8 cellular contexts compared by ENCODE assay signal in genomic region chr1:96236156-96236739, GRCh38.
A peak's percentile ranks its signal among the peaks of the same experiment; 100 is the strongest.
DNase-seq lines count a peak whose midpoint lies in the region; ATAC-seq and TF ChIP-seq lines count a peak whose summit lies in the region.

No MANE protein-coding gene starts in this region.

- H3F3A ChIP-seq in PC-9 (ENCODE audit: insufficient read depth, low read depth) (no peaks in the 10 kb centered on the region), neural cell (ENCODE audit: insufficient read depth, low read length, poor library complexity, severe bottlenecking) (no peaks in the 10 kb centered on the region)

- H3K36me3 ChIP-seq in PC-9 (ENCODE audit: low read depth), result no peaks in the 10 kb centered on the region
- H3K36me3 ChIP-seq in neural cell (ENCODE audit: insufficient read depth, low read length), result no peaks in the 10 kb centered on the region

- peak; percentile 84 for TF ChIP-seq CTCF in PC-9 (conservative IDR thresholded peaks at IDR 0.05)
- TF ChIP-seq CTCF in endothelial cell (IDR thresholded peaks at IDR 0.05; ENCODE audit: unreplicated experiment), result peak; percentile 69
- TF ChIP-seq CTCF in neural cell (IDR thresholded peaks at IDR 0.05; ENCODE audit: poor library complexity, severe bottlenecking), result peak; percentile 89
- TF ChIP-seq CTCF in natural killer cell (IDR thresholded peaks at IDR 0.05), result no peak

- H3K27me3 Mint-ChIP-seq in activated CD4-positive, alpha-beta T cell treated with anti-CD3 and anti-CD28 coated beads, Interleukin-2, amount 10 ng/mL, durations not matched to agents 24 days and 14 days, result no peaks in the 10 kb centered on the region
- H3K27me3 Mint-ChIP-seq in endothelial cell (ENCODE audit: unreplicated experiment) (no peaks in the 10 kb centered on the region), natural killer cell (ENCODE audit: low read depth in 2 of 2) (no peaks in the 10 kb centered on the region)

- H3K9me3 ChIP-seq in PC-9 (ENCODE audit: insufficient read depth, low read depth), result no peaks in the 10 kb centered on the region
- no peaks in the 10 kb centered on the region for H3K9me3 ChIP-seq in neural cell (ENCODE audit: low read length)

- H3K27ac Mint-ChIP-seq in activated CD4-positive, alpha-beta T cell treated with anti-CD3 and anti-CD28 coated beads, Interleukin-2, amount 10 ng/mL, durations not matched to agents 24 days and 14 days, result no peak overlapping the region
- H3K27ac Mint-ChIP-seq in endothelial cell (ENCODE audit: unreplicated experiment), result no peak overlapping the region
- no peak overlapping the region for H3K27ac Mint-ChIP-seq in natural killer cell

- no peaks in the 10 kb centered on the region for H3K4me1 Mint-ChIP-seq in activated CD4-positive, alpha-beta T cell treated with anti-CD3 and anti-CD28 coated beads, Interleukin-2, amount 10 ng/mL, durations not matched to agents 24 days and 14 days
- H3K4me1 Mint-ChIP-seq in endothelial cell (ENCODE audit: unreplicated experiment) (peaks cover 5% of the 10 kb centered on the region), natural killer cell (no peaks in the 10 kb centered on the region)

- DNase-seq in activated CD4-positive, alpha-beta T cell treated with anti-CD3 and anti-CD28 coated beads, Interleukin-2, amount 10 ng/mL, durations not matched to agents 24 days and 14 days, result peak; percentile 58
- DNase-seq in activated CD4-positive, alpha-beta T cell treated with anti-CD3 and anti-CD28 coated beads, Interleukin-2, amount 50 U/mL, for 1 hour, result no peak
- DNase-seq in HuH-7 (ENCODE audit: low spot score), result peak; percentile 12
- peak in 1 of 2 experiments; percentile 20 for DNase-seq in PC-9
- DNase-seq in endothelial cell (ENCODE audit: low spot score), result peak; percentile 28
- DNase-seq in natural killer cell, result no peak

- no peak overlapping the region for H3K9ac ChIP-seq in neural cell (ENCODE audit: low read length)

- H3K27me3 ChIP-seq in PC-9 (ENCODE audit: insufficient read depth, low read depth) (no peaks in the 10 kb centered on the region), neural cell (ENCODE audit: insufficient read depth, low read depth, low read length) (no peaks in the 10 kb centered on the region)

- intact Hi-C loops in activated CD4-positive, alpha-beta T cell treated with anti-CD3 and anti-CD28 coated beads, Interleukin-2, amount 10 ng/mL, durations not matched to agents 24 days and 14 days (cut with micrococcal nuclease), result no loop called here
- intact Hi-C loops in PC-9 (cut with micrococcal nuclease; ENCODE audit: unreplicated experiment), result loop anchor here (5.0 kb wide), 1 partner anchor 1816 kb away; no protein-coding TSS in a partner anchor
- intact Hi-C loops in natural killer cell (cut with micrococcal nuclease), result no loop called here

- H3K36me3 Mint-ChIP-seq in activated CD4-positive, alpha-beta T cell treated with anti-CD3 and anti-CD28 coated beads, Interleukin-2, amount 10 ng/mL, durations not matched to agents 24 days and 14 days (ENCODE audit: low read depth), result no peaks in the 10 kb centered on the region
- H3K36me3 Mint-ChIP-seq in endothelial cell (ENCODE audit: low read depth, unreplicated experiment), result no peaks in the 10 kb centered on the region
- no peaks in the 10 kb centered on the region for H3K36me3 Mint-ChIP-seq in natural killer cell

- BruUV-seq in PC-9 (replicated peaks; lab: Mats Ljungman, UMichigan), result no TSS peak

- TF ChIP-seq RAD21 in neural cell (conservative IDR thresholded peaks at IDR 0.05), result peak; percentile 92

- no peaks in the 10 kb centered on the region for H3K4me1 ChIP-seq in PC-9 (replicated peaks; ENCODE audit: insufficient read depth)

- CTCF ChIA-PET in PC-9 (lab: Charles Lee), result interaction anchor here (0.5 kb wide), 2 partner anchors 118 to 325 kb away, joined by 3 to 5 read pairs; no protein-coding TSS in a partner anchor

- no peak overlapping the region for H2AFZ ChIP-seq in PC-9
- H2AFZ ChIP-seq in neural cell (ENCODE audit: low read depth, low read length), result peak overlapping the region; percentile 27

- TF ChIP-seq EP300 in neural cell (conservative IDR thresholded peaks at IDR 0.05; ENCODE audit: poor library complexity, severe bottlenecking), result peak; percentile 73

- H3K4me3 ChIP-seq in PC-9 (no peak overlapping the region), neural cell (ENCODE audit: low read length) (no peak overlapping the region)

- H4K20me1 ChIP-seq in PC-9 (ENCODE audit: insufficient read depth) (no peaks in the 10 kb centered on the region), neural cell (ENCODE audit: insufficient read depth) (no peaks in the 10 kb centered on the region)

- no peak overlapping the region for H3K27ac ChIP-seq in PC-9
- H3K27ac ChIP-seq in neural cell (ENCODE audit: low read length), result peak overlapping the region; percentile 36

- H3K9me3 Mint-ChIP-seq in activated CD4-positive, alpha-beta T cell treated with anti-CD3 and anti-CD28 coated beads, Interleukin-2, amount 10 ng/mL, durations not matched to agents 24 days and 14 days, result no peaks in the 10 kb centered on the region
- H3K9me3 Mint-ChIP-seq in endothelial cell (ENCODE audit: unreplicated experiment) (no peaks in the 10 kb centered on the region), natural killer cell (no peaks in the 10 kb centered on the region)

- POLR2A ChIA-PET in PC-9 (lab: Charles Lee; ENCODE audit: unreplicated experiment), result no interaction called here

- no peaks in the 10 kb centered on the region for H3K79me2 ChIP-seq in PC-9 (ENCODE audit: low read depth)
- H3K79me2 ChIP-seq in neural cell (replicated peaks; ENCODE audit: insufficient read depth, low read length), result no peaks in the 10 kb centered on the region

- H3K4me3 Mint-ChIP-seq in activated CD4-positive, alpha-beta T cell treated with anti-CD3 and anti-CD28 coated beads, Interleukin-2, amount 10 ng/mL, durations not matched to agents 24 days and 14 days, result no peak overlapping the region
- H3K4me3 Mint-ChIP-seq in endothelial cell (ENCODE audit: unreplicated experiment), result no peak overlapping the region
- no peak overlapping the region for H3K4me3 Mint-ChIP-seq in natural killer cell

- H3K4me2 ChIP-seq in PC-9 (no peak overlapping the region), neural cell (ENCODE audit: low read length) (no peak overlapping the region)

- ATAC-seq in natural killer cell, result no peak
- ATAC-seq in GM19467 (IDR thresholded peaks at IDR 0.05; ENCODE audit: unreplicated experiment), result no peak

- H3K9me2 ChIP-seq in PC-9 (ENCODE audit: insufficient read depth) (no peaks in the 10 kb centered on the region), neural cell (ENCODE audit: insufficient read depth, low read length) (no peaks in the 10 kb centered on the region)

TF ChIP-seq in neural cell, 6 proteins besides CTCF, POLR2A, EP300 and RAD21:
- TF ChIP-seq SMC3 (conservative IDR thresholded peaks at IDR 0.05; ENCODE audit: poor library complexity), result peak; percentile 94
- TF ChIP-seq REST (IDR thresholded peaks at IDR 0.05; ENCODE audit: borderline replicate concordance), result no peak
- TF ChIP-seq EZH2 (IDR thresholded peaks at IDR 0.05; ENCODE audit: borderline replicate concordance, insufficient read depth, low read length, poor library complexity, severe bottlenecking), result no peak

Comparison
In these comparisons a context has a peak if more than half of its experiments do, and no peak if none do; other contexts are left out.
1. DNase-seq: peak in activated CD4-positive, alpha-beta T cell treated with anti-CD3 and anti-CD28 coated beads, Interleukin-2, amount 10 ng/mL, durations not matched to agents 24 days and 14 days (single experiment), HuH-7 (single experiment) and endothelial cell (single experiment); none in activated CD4-positive, alpha-beta T cell treated with anti-CD3 and anti-CD28 coated beads, Interleukin-2, amount 50 U/mL, for 1 hour (single experiment) and natural killer cell (single experiment).